Comparison of ENCODE assay signal across 1 cellular context in the genomic region with DNA sequence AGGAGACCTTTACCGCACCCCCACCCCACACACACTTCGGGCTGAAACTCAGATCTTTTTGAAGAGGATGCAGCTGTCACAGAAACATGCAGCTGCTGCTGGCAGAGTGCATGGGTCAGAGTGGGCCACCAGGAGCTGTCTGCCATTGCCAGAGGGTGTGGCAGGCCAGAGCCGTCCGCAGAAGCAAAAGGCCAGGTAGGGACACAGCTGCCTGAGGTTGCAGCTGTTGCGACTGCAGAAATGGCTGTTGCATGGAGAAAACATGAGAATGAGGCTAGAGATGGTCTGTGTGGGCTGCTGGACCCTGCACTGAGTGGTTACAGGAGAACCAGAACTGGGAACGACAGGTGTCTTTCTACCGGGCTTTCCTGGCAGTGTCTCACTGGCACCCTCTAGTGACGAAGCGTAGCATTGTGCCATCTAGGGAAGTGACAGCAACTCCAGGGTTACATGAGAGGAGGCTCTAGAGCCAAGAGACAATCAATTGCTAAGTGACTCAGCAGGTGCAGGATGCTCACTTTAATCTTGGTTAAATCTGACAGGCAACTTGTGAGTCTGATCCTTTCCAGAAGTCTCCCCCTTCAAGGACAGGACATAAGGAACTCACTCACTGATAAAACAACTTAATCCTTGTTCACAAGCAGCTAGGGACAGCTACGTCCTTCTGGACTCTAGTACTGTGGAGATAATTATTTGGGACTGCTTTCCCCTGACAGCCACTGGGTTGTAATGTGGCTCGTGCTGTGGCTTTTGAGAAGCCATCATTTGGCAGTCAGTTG.
A peak's percentile ranks its signal among the peaks of the same experiment; 100 is the strongest.
TF ChIP-seq lines count a peak whose summit lies in the region.

No MANE protein-coding gene starts in this region.

TF ChIP-seq in HepG2, 621 proteins besides CTCF, POLR2A, EP300 and RAD21 (continued from another document and continues in another):
- TF ChIP-seq, protein P1, sequence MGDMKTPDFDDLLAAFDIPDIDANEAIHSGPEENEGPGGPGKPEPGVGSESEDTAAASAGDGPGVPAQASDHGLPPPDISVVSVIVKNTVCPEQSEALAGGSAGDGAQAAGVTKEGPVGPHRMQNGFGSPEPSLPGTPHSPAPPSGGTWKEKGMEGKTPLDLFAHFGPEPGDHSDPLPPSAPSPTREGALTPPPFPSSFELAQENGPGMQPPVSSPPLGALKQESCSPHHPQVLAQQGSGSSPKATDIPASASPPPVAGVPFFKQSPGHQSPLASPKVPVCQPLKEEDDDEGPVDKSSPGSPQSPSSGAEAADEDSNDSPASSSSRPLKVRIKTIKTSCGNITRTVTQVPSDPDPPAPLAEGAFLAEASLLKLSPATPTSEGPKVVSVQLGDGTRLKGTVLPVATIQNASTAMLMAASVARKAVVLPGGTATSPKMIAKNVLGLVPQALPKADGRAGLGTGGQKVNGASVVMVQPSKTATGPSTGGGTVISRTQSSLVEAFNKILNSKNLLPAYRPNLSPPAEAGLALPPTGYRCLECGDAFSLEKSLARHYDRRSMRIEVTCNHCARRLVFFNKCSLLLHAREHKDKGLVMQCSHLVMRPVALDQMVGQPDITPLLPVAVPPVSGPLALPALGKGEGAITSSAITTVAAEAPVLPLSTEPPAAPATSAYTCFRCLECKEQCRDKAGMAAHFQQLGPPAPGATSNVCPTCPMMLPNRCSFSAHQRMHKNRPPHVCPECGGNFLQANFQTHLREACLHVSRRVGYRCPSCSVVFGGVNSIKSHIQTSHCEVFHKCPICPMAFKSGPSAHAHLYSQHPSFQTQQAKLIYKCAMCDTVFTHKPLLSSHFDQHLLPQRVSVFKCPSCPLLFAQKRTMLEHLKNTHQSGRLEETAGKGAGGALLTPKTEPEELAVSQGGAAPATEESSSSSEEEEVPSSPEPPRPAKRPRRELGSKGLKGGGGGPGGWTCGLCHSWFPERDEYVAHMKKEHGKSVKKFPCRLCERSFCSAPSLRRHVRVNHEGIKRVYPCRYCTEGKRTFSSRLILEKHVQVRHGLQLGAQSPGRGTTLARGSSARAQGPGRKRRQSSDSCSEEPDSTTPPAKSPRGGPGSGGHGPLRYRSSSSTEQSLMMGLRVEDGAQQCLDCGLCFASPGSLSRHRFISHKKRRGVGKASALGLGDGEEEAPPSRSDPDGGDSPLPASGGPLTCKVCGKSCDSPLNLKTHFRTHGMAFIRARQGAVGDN (CRISPR knock-in tag; IDR thresholded peaks at IDR 0.05), result peak; percentile 66
- peak; percentile 45; the same call in 1 of the 2 replicates for TF ChIP-seq MED1 (CRISPR knock-in tag; IDR thresholded peaks at IDR 0.05)
- TF ChIP-seq ZNF331 (CRISPR knock-in tag; IDR thresholded peaks at IDR 0.05), result peak; percentile 81
- TF ChIP-seq, protein P2, sequence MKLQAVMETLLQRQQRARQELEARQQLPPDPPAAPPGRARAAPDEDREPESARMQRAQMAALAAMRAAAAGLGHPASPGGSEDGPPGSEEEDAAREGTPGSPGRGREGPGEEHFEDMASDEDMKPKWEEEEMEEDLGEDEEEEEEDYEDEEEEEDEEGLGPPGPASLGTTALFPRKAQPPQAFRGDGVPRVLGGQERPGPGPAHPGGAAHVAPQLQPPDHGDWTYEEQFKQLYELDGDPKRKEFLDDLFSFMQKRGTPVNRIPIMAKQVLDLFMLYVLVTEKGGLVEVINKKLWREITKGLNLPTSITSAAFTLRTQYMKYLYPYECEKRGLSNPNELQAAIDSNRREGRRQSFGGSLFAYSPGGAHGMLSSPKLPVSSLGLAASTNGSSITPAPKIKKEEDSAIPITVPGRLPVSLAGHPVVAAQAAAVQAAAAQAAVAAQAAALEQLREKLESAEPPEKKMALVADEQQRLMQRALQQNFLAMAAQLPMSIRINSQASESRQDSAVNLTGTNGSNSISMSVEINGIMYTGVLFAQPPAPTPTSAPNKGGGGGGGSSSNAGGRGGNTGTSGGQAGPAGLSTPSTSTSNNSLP (IDR thresholded peaks at IDR 0.05; ENCODE audit: low read depth, low read length), result 0 out of 2 replicates have a peak, but pooled peaks have one; percentile 35
- TF ChIP-seq AHR (CRISPR knock-in tag; IDR thresholded peaks at IDR 0.05), result 0 out of 2 replicates have a peak, but pooled peaks have one; percentile 37
- TF ChIP-seq, protein P3, sequence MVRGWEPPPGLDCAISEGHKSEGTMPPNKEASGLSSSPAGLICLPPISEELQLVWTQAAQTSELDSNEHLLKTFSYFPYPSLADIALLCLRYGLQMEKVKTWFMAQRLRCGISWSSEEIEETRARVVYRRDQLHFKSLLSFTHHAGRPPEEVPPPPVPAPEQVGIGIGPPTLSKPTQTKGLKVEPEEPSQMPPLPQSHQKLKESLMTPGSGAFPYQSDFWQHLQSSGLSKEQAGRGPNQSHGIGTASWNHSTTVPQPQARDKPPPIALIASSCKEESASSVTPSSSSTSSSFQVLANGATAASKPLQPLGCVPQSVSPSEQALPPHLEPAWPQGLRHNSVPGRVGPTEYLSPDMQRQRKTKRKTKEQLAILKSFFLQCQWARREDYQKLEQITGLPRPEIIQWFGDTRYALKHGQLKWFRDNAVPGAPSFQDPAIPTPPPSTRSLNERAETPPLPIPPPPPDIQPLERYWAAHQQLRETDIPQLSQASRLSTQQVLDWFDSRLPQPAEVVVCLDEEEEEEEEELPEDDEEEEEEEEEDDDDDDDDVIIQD (CRISPR knock-in tag; IDR thresholded peaks at IDR 0.05; ENCODE audit: low read depth), result peak; percentile 75
- TF ChIP-seq EEA1 (CRISPR knock-in tag; IDR thresholded peaks at IDR 0.05; ENCODE audit: borderline replicate concordance), result 0 out of 2 replicates have a peak, but pooled peaks have one; percentile 52
- TF ChIP-seq TEAD3 (CRISPR knock-in tag; optimal IDR thresholded peaks at IDR 0.05; ENCODE audit: borderline replicate concordance), result peak; percentile 89
- peak; percentile 53; the same call in 1 of the 2 replicates for TF ChIP-seq ZNF614 (CRISPR knock-in tag; IDR thresholded peaks at IDR 0.05; ENCODE audit: borderline replicate concordance)
- peak; percentile 67; the same call in 1 of the 2 replicates for TF ChIP-seq ZNF501 (CRISPR knock-in tag; IDR thresholded peaks at IDR 0.05)
- TF ChIP-seq KDM2A (CRISPR knock-in tag; IDR thresholded peaks at IDR 0.05; ENCODE audit: borderline replicate concordance, low read depth), result peak; percentile 93
- TF ChIP-seq ZNF557 (CRISPR knock-in tag; IDR thresholded peaks at IDR 0.05), result no peak
- TF ChIP-seq NFE2 (CRISPR knock-in tag; IDR thresholded peaks at IDR 0.05), result peak; percentile 85
- 0 out of 2 replicates have a peak, but pooled peaks have one; percentile 74 for TF ChIP-seq ZNF576 (CRISPR knock-in tag; IDR thresholded peaks at IDR 0.05)
- TF ChIP-seq, protein P4, sequence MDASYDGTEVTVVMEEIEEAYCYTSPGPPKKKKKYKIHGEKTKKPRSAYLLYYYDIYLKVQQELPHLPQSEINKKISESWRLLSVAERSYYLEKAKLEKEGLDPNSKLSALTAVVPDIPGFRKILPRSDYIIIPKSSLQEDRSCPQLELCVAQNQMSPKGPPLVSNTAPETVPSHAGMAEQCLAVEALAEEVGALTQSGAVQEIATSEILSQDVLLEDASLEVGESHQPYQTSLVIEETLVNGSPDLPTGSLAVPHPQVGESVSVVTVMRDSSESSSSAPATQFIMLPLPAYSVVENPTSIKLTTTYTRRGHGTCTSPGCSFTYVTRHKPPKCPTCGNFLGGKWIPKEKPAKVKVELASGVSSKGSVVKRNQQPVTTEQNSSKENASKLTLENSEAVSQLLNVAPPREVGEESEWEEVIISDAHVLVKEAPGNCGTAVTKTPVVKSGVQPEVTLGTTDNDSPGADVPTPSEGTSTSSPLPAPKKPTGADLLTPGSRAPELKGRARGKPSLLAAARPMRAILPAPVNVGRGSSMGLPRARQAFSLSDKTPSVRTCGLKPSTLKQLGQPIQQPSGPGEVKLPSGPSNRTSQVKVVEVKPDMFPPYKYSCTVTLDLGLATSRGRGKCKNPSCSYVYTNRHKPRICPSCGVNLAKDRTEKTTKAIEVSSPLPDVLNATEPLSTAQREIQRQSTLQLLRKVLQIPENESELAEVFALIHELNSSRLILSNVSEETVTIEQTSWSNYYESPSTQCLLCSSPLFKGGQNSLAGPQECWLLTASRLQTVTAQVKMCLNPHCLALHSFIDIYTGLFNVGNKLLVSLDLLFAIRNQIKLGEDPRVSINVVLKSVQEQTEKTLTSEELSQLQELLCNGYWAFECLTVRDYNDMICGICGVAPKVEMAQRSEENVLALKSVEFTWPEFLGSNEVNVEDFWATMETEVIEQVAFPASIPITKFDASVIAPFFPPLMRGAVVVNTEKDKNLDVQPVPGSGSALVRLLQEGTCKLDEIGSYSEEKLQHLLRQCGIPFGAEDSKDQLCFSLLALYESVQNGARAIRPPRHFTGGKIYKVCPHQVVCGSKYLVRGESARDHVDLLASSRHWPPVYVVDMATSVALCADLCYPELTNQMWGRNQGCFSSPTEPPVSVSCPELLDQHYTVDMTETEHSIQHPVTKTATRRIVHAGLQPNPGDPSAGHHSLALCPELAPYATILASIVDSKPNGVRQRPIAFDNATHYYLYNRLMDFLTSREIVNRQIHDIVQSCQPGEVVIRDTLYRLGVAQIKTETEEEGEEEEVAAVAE (CRISPR knock-in tag; IDR thresholded peaks at IDR 0.05; ENCODE audit: borderline replicate concordance), result 0 out of 2 replicates have a peak, but pooled peaks have one; percentile 42
- 0 out of 2 replicates have a peak, but pooled peaks have one; percentile 37 for TF ChIP-seq DNMT1 (CRISPR knock-in tag; IDR thresholded peaks at IDR 0.05)
- TF ChIP-seq ZNF124 (CRISPR knock-in tag; IDR thresholded peaks at IDR 0.05), result peak; percentile 85; the same call in 1 of the 2 replicates
- no peak for TF ChIP-seq MATR3 (CRISPR knock-in tag; IDR thresholded peaks at IDR 0.05)
- TF ChIP-seq DNMT3B (CRISPR knock-in tag; conservative IDR thresholded peaks at IDR 0.05), result no peak
- no peak for TF ChIP-seq SOX6 (IDR thresholded peaks at IDR 0.05)
- peak; percentile 53; the same call in 1 of the 2 replicates for TF ChIP-seq SOX6 (CRISPR knock-in tag; IDR thresholded peaks at IDR 0.05)
- no peak for TF ChIP-seq SALL2 (CRISPR knock-in tag; IDR thresholded peaks at IDR 0.05)
- peak; percentile 59 for TF ChIP-seq CEBPG (CRISPR knock-in tag; IDR thresholded peaks at IDR 0.05)
- 0 out of 2 replicates have a peak, but pooled peaks have one; percentile 26 for TF ChIP-seq PITX1 (CRISPR knock-in tag; IDR thresholded peaks at IDR 0.05)
- TF ChIP-seq ZBTB26 (CRISPR knock-in tag; IDR thresholded peaks at IDR 0.05; ENCODE audit: borderline replicate concordance), result peak; percentile 83; the same call in 1 of the 2 replicates
- TF ChIP-seq SRSF4 (IDR thresholded peaks at IDR 0.05; ENCODE audit: low read depth, low read length, poor library complexity, severe bottlenecking), result no peak
- no peak for TF ChIP-seq ZNF737 (CRISPR knock-in tag; IDR thresholded peaks at IDR 0.05; ENCODE audit: borderline replicate concordance)
- TF ChIP-seq GATAD2A (CRISPR knock-in tag; IDR thresholded peaks at IDR 0.05), result peak; percentile 67
- no peak for TF ChIP-seq ZZZ3 (CRISPR knock-in tag; IDR thresholded peaks at IDR 0.05; ENCODE audit: borderline replicate concordance)
- TF ChIP-seq HOXA5 (CRISPR knock-in tag; IDR thresholded peaks at IDR 0.05), result no peak
- TF ChIP-seq HOXA9 (CRISPR knock-in tag; IDR thresholded peaks at IDR 0.05; ENCODE audit: borderline replicate concordance), result no peak
- TF ChIP-seq HDAC2 (CRISPR knock-in tag; IDR thresholded peaks at IDR 0.05), result peak; percentile 30; the same call in 1 of the 2 replicates
- TF ChIP-seq SAFB2 (CRISPR knock-in tag; IDR thresholded peaks at IDR 0.05; ENCODE audit: borderline replicate concordance, low read depth), result peak; percentile 58; the same call in 1 of the 2 replicates
- peak in 1 of 2 experiments; percentile 83; a peak in 2 of 4 replicates for TF ChIP-seq KLF16 (CRISPR knock-in tag; IDR thresholded peaks at IDR 0.05)
- peak; percentile 38; the same call in 1 of the 2 replicates for TF ChIP-seq HNF1B (CRISPR knock-in tag; IDR thresholded peaks at IDR 0.05)
- no peak for TF ChIP-seq ZNF572 (CRISPR knock-in tag; IDR thresholded peaks at IDR 0.05)
- TF ChIP-seq, protein P5, sequence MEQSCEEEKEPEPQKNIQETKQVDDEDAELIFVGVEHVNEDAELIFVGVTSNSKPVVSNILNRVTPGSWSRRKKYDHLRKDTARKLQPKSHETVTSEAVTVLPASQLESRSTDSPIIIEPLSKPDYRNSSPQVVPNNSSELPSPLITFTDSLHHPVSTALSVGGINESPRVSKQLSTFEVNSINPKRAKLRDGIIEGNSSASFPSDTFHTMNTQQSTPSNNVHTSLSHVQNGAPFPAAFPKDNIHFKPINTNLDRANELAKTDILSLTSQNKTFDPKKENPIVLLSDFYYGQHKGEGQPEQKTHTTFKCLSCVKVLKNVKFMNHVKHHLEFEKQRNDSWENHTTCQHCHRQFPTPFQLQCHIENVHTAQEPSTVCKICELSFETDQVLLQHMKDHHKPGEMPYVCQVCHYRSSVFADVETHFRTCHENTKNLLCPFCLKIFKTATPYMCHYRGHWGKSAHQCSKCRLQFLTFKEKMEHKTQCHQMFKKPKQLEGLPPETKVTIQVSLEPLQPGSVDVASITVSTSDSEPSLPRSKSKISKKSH (CRISPR knock-in tag; IDR thresholded peaks at IDR 0.05; ENCODE audit: borderline replicate concordance), result peak; percentile 77; the same call in 1 of the 2 replicates
- no peak for TF ChIP-seq NONO (IDR thresholded peaks at IDR 0.05)
- 0 out of 2 replicates have a peak, but pooled peaks have one; percentile 21 for TF ChIP-seq NONO (CRISPR knock-in tag; conservative IDR thresholded peaks at IDR 0.05)
- TF ChIP-seq HDAC1 (CRISPR knock-in tag; IDR thresholded peaks at IDR 0.05), result 0 out of 2 replicates have a peak, but pooled peaks have one; percentile 45
- TF ChIP-seq REL (CRISPR knock-in tag; conservative IDR thresholded peaks at IDR 0.05), result no peak
- no peak for TF ChIP-seq ZBTB20 (CRISPR knock-in tag; IDR thresholded peaks at IDR 0.05; ENCODE audit: borderline replicate concordance, low read depth)
- 0 out of 2 replicates have a peak, but pooled peaks have one; percentile 30 for TF ChIP-seq KLF6 (CRISPR knock-in tag; IDR thresholded peaks at IDR 0.05)
- TF ChIP-seq TBX2 (CRISPR knock-in tag; IDR thresholded peaks at IDR 0.05; ENCODE audit: borderline replicate concordance), result 0 out of 2 replicates have a peak, but pooled peaks have one; percentile 43
